In genomic region chr7:140061607-140061930, GRCh38 we compare ENCODE assay signal across 8 cellular contexts. TPM values are rescaled to one million over a fixed set of nuclear protein-coding genes. Genes with fewer than 3 reads are reported as not detected.
DNase-seq lines count a peak whose midpoint lies in the region; ATAC-seq and TF ChIP-seq lines count a peak whose summit lies in the region.

No MANE protein-coding gene starts in this region.

- H3K4me1 Mint-ChIP-seq in memory B cell, result peaks cover 30% of the 10 kb centered on the region

- H3K27me3 ChIP-seq in heart left ventricle, result no peaks in the 10 kb centered on the region
- H3K27me3 ChIP-seq in adrenal gland, result no peaks in the 10 kb centered on the region

- TF ChIP-seq POLR2A in heart left ventricle (IDR thresholded peaks at IDR 0.05) (no peak), adrenal gland (IDR thresholded peaks at IDR 0.05) (no peak)

- H3K4me3 ChIP-seq in heart left ventricle (peak overlapping the region in 11 of 12 donors; percentile 52 to 90 (median 76)), adrenal gland (peak overlapping the region in 1 of 4 donors; percentile 69), urinary bladder (ENCODE audit: low read depth, low read length) (peak overlapping the region; percentile 80)

- no peak for ATAC-seq in heart left ventricle
- ATAC-seq in left ventricle myocardium superior, result no peak
- ATAC-seq in memory B cell (ENCODE audit: low read depth), result no peak
- no peak for ATAC-seq in HG03565 (IDR thresholded peaks at IDR 0.05; ENCODE audit: unreplicated experiment)

- intact Hi-C loops in heart left ventricle (cut with DNase I), result loop anchor here in 3 of 10 donors (5.0 to 10.0 kb wide), 2 partner anchors 113 to 116 kb away; partner anchors contain the start of gene KDM7A (in 3 of the 3)
- intact Hi-C loops in left ventricle myocardium superior (cut with micrococcal nuclease), result no loop called here
- intact Hi-C loops in adrenal gland (cut with DNase I), result no loop called here

- H3K4me3 Mint-ChIP-seq in memory B cell, result peak overlapping the region; percentile 98

- no peak for TF ChIP-seq CTCF in heart left ventricle (IDR thresholded peaks at IDR 0.05)
- no peak for TF ChIP-seq CTCF in adrenal gland (IDR thresholded peaks at IDR 0.05)

- no peaks in the 10 kb centered on the region for H3K27me3 Mint-ChIP-seq in memory B cell

- H3K27ac ChIP-seq in heart left ventricle (peak overlapping the region; percentile 42 to 99 (median 90)), adrenal gland (peak overlapping the region in 3 of 5 donors; percentile 77 to 92 (median 89)), urinary bladder (ENCODE audit: low read depth) (peak overlapping the region; percentile 90)

- H3K4me1 ChIP-seq in heart left ventricle, result peaks cover 7 to 64% (median 31%) of the 10 kb centered on the region in 12 donors
- peaks cover 10 to 26% of the 10 kb centered on the region in 2 donors for H3K4me1 ChIP-seq in adrenal gland (replicated peaks in 1 of 2)
- no peaks in the 10 kb centered on the region for H3K4me1 ChIP-seq in urinary bladder (ENCODE audit: insufficient read depth)

- DNase-seq in heart left ventricle, result no peak
- no peak for DNase-seq in left ventricle myocardium superior
- peak in 1 of 7 donors; percentile 46 for DNase-seq in adrenal gland
- no peak for DNase-seq in memory B cell (ENCODE audit: low spot score in 2 of 2)
- no peak for DNase-seq in islet precursor cell
- no peak for DNase-seq in SKM-1 treated with dmso at 0.1 percent for 144 hours (lab: John Stamatoyannopoulos, UW; ENCODE audit: unreplicated experiment)

- H3K27ac Mint-ChIP-seq in memory B cell, result peak overlapping the region; percentile 95

- H3K9me3 ChIP-seq in heart left ventricle (peaks cover 0 to 14% (median 3%) of the 10 kb centered on the region in 12 donors), adrenal gland (replicated peaks in 1 of 3) (peaks cover 0 to 5% (median 2%) of the 10 kb centered on the region in 3 donors)

- WGBS in heart left ventricle, 4 donors, result 65 to 89% (median 82%) methylated on average over 2 of the region's 2 CpGs
- 88 to 98% (median 95%) methylated on average over 2 of the region's 2 CpGs for WGBS in adrenal gland, 4 donors
- WGBS in urinary bladder, result 96% methylated on average over 2 of the region's 2 CpGs

- H3K36me3 Mint-ChIP-seq in memory B cell, result peaks cover 23% of the 10 kb centered on the region

- H3K36me3 ChIP-seq in heart left ventricle (peaks cover 0 to 14% (median 5%) of the 10 kb centered on the region in 9 donors), adrenal gland (replicated peaks in 1 of 2) (no peaks in the 10 kb centered on the region), urinary bladder (ENCODE audit: insufficient read depth) (peaks cover 2% of the 10 kb centered on the region)

- peaks cover 8% of the 10 kb centered on the region for H3K9me3 Mint-ChIP-seq in memory B cell

RNA-seq across cellular contexts. Expression of gene PARP12, which starts 1.2 kb away (rescaled TPM):
- total RNA-seq in heart left ventricle, result 10 to 100 TPM in 8 of 9 donors, 1 to 10 TPM in 1; 9.7 to 65.9 (median 15.3) TPM
- 10 to 100 TPM in 1 of 2 donors, 1 to 10 TPM in 1; 6.8 to 12.6 TPM for polyA plus RNA-seq in heart left ventricle
- total RNA-seq in left ventricle myocardium superior, result 13.8 TPM
- 10 to 100 TPM; 15.8 to 38.8 (median 26.2) TPM for total RNA-seq in adrenal gland
- 10 to 100 TPM; 22.5 to 49.4 (median 22.6) TPM for polyA plus RNA-seq in adrenal gland
- total RNA-seq in urinary bladder, result 33.0 TPM
- polyA plus RNA-seq in urinary bladder, result 13.4 TPM
